In the genomic region with DNA sequence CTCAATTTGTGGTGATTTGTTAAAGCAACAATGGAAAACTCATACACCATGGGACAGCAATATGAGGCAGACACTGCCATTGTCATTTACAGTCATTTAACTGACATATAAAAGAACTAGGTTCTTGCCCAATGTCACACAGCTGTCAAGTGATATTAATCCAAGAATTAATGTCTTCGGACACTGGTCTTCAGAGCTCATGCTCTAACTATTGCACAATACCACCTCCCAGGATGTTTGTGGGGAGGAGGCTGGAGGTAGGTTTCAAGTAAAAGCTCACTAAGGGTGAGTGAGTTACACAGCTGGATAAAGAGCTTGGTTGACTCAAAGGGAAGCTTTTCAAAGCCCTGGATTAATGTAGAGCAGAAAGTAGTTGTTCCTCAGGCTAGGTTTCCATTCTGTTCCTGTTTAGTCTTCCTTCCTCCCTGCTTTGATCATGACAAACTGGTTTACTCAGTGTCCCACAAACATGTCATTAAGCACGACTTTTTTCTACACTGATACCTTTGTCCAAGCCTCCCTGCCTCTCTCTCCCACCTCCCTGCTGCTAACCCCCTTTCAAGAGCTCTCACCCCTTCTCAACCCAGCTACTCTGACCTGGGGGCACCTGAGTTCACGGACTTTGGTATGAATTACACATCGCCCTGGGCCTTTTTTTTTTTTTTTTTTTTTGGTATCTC, we compare ENCODE assay signal across 8 cellular contexts. TPM values are rescaled to one million over a fixed set of nuclear protein-coding genes. Genes with fewer than 3 reads are reported as not detected.
DNase-seq lines count a peak whose midpoint lies in the region; ATAC-seq, FAIRE-seq and TF ChIP-seq lines count a peak whose summit lies in the region.

No MANE protein-coding gene starts in this region.

- H3K4me1 Mint-ChIP-seq in CD4-positive, alpha-beta T cell (ENCODE audit: low read depth) = peaks cover 26% of the 10 kb centered on the region
- peaks cover 25 to 29% (median 28%) of the 10 kb centered on the region in 3 donors for H3K4me1 Mint-ChIP-seq in IgD-negative memory B cell
- H3K4me1 Mint-ChIP-seq in activated T-helper 17 cell treated with anti-CD3 and anti-CD28 coated beads, Interleukin-2, amount 50 U/mL, for 72 hours = peaks cover 25% of the 10 kb centered on the region

- no peak for ATAC-seq in CD4-positive, alpha-beta T cell (ENCODE audit: poor library complexity)
- ATAC-seq in activated T-helper 17 cell treated with anti-CD3 and anti-CD28 coated beads, Interleukin-2, amount 50 U/mL, for 72 hours (replicated peaks) = peak; percentile 30
- ATAC-seq in lower lobe of right lung (no peak), HG03520 (IDR thresholded peaks at IDR 0.05; ENCODE audit: unreplicated experiment) (no peak)

- POLR2A ChIA-PET in CD4-positive, alpha-beta T cell (lab: Charles Lee) = interaction anchor here (0.5 to 2.9 kb wide), 9 partner anchors 10 to 1049 kb away, joined by 3 to 33 read pairs (median 5); a partner anchor contains a TSS

- peaks cover 33% of the 10 kb centered on the region for H3K4me1 ChIP-seq in lower lobe of right lung
- H3K4me1 ChIP-seq in thyroid gland = peaks cover 10 to 17% of the 10 kb centered on the region in 2 donors

- intact Hi-C loops in CD4-positive, alpha-beta T cell (cut with DNase I, micrococcal nuclease) = loop anchor here in 1 of 2 experiments (5.0 to 10.0 kb wide), 8 partner anchors 255 to 1685 kb away; a partner anchor contains a TSS
- intact Hi-C loops in lower lobe of right lung (cut with DNase I) (no loop called here), thyroid gland (cut with DNase I) (no loop called here)

- no peaks in the 10 kb centered on the region for H3K36me3 Mint-ChIP-seq in CD4-positive, alpha-beta T cell (ENCODE audit: low read depth)
- peaks cover 3% of the 10 kb centered on the region for H3K36me3 Mint-ChIP-seq in IgD-negative memory B cell
- no peaks in the 10 kb centered on the region for H3K36me3 Mint-ChIP-seq in activated T-helper 17 cell treated with anti-CD3 and anti-CD28 coated beads, Interleukin-2, amount 50 U/mL, for 72 hours (ENCODE audit: low read depth)

- DNase-seq in CD4-positive, alpha-beta T cell = no peak
- DNase-seq in lower lobe of right lung (no peak), thyroid gland (no peak), frontal cortex (ENCODE audit: low spot score in 2 of 2) (no peak)
- DNase-seq in activated CD8-positive, alpha-beta memory T cell treated with anti-CD3 and anti-CD28 coated beads for 24 hours = no peak

- no peak for TF ChIP-seq POLR2A in thyroid gland (IDR thresholded peaks at IDR 0.05)

- peak overlapping the region; percentile 97 for H3K4me3 ChIP-seq in lower lobe of right lung
- H3K4me3 ChIP-seq in thyroid gland (replicated peaks in 1 of 3) = no peak overlapping the region

- no peaks in the 10 kb centered on the region for H3K9me3 Mint-ChIP-seq in CD4-positive, alpha-beta T cell
- no peaks in the 10 kb centered on the region for H3K9me3 Mint-ChIP-seq in IgD-negative memory B cell
- no peaks in the 10 kb centered on the region for H3K9me3 Mint-ChIP-seq in activated T-helper 17 cell treated with anti-CD3 and anti-CD28 coated beads, Interleukin-2, amount 50 U/mL, for 72 hours

- no peak for FAIRE-seq in frontal cortex (lab: Jason Lieb, UNC)

- peak overlapping the region; percentile 85 for H3K27ac Mint-ChIP-seq in CD4-positive, alpha-beta T cell
- peak overlapping the region in 2 of 3 donors; percentile 89 to 94 for H3K27ac Mint-ChIP-seq in IgD-negative memory B cell
- peak overlapping the region; percentile 74 for H3K27ac Mint-ChIP-seq in activated T-helper 17 cell treated with anti-CD3 and anti-CD28 coated beads, Interleukin-2, amount 50 U/mL, for 72 hours

- CTCF ChIA-PET in CD4-positive, alpha-beta T cell (lab: Charles Lee) = no interaction called here

- no peak overlapping the region for H3K27ac ChIP-seq in CD4-positive, alpha-beta T cell (ENCODE audit: low read depth, low read length)
- H3K27ac ChIP-seq in lower lobe of right lung (no peak overlapping the region), thyroid gland (peak overlapping the region in 1 of 3 donors; percentile 68)

- H3K4me3 Mint-ChIP-seq in CD4-positive, alpha-beta T cell = peak overlapping the region; percentile 94
- H3K4me3 Mint-ChIP-seq in IgD-negative memory B cell = peak overlapping the region; percentile 84 to 98 (median 92)
- peak overlapping the region; percentile 81 for H3K4me3 Mint-ChIP-seq in activated T-helper 17 cell treated with anti-CD3 and anti-CD28 coated beads, Interleukin-2, amount 50 U/mL, for 72 hours

- H3K36me3 ChIP-seq in lower lobe of right lung = no peaks in the 10 kb centered on the region
- H3K36me3 ChIP-seq in thyroid gland = no peaks in the 10 kb centered on the region

- TF ChIP-seq CTCF in CD4-positive, alpha-beta T cell (IDR thresholded peaks at IDR 0.05) = no peak
- TF ChIP-seq CTCF in lower lobe of right lung (IDR thresholded peaks at IDR 0.05) = no peak
- no peak for TF ChIP-seq CTCF in thyroid gland (IDR thresholded peaks at IDR 0.05)

- no peaks in the 10 kb centered on the region for H3K27me3 Mint-ChIP-seq in CD4-positive, alpha-beta T cell
- H3K27me3 Mint-ChIP-seq in IgD-negative memory B cell = no peaks in the 10 kb centered on the region
- no peaks in the 10 kb centered on the region for H3K27me3 Mint-ChIP-seq in activated T-helper 17 cell treated with anti-CD3 and anti-CD28 coated beads, Interleukin-2, amount 50 U/mL, for 72 hours

- 46 to 51% methylated on average over 4 of the region's 4 CpGs for WGBS in thyroid gland, 2 donors

- no peaks in the 10 kb centered on the region for H3K27me3 ChIP-seq in CD4-positive, alpha-beta T cell (ENCODE audit: control insufficient read depth, insufficient read depth, low read length)
- H3K27me3 ChIP-seq in lower lobe of right lung (ENCODE audit: low read depth) (no peaks in the 10 kb centered on the region), thyroid gland (no peaks in the 10 kb centered on the region)

- no peaks in the 10 kb centered on the region for H3K9me3 ChIP-seq in CD4-positive, alpha-beta T cell (ENCODE audit: control insufficient read depth, low read length)
- H3K9me3 ChIP-seq in lower lobe of right lung (no peaks in the 10 kb centered on the region), thyroid gland (no peaks in the 10 kb centered on the region)

RNA-seq across cellular contexts. Expression of a gene that starts 1.0 kb away (rescaled TPM):
- total RNA-seq in CD4-positive, alpha-beta T cell = 1 to 10 TPM; 6.6 to 7.4 TPM
- polyA plus RNA-seq in IgD-negative memory B cell = 12.4 TPM
- 10 to 100 TPM in 1 of 2 donors, 1 to 10 TPM in 1; 9.8 to 12.1 TPM for total RNA-seq in activated T-helper 17 cell treated with anti-CD3 and anti-CD28 coated beads, Interleukin-2, amount 50 U/mL, for 72 hours
- total RNA-seq in lower lobe of right lung (19.6 TPM), thyroid gland (10 to 100 TPM; 51.6 to 74.0 (median 61.1) TPM), frontal cortex (113 TPM)
